17 cellular contexts compared by ENCODE assay signal in genomic region chr15:83109532-83109931, GRCh38. TPM values are rescaled to one million over a fixed set of nuclear protein-coding genes. Genes with fewer than 3 reads are reported as not detected.
DNase-seq lines count a peak whose midpoint lies in the region; ATAC-seq and TF ChIP-seq lines count a peak whose summit lies in the region.
"Had no signal": no experiment of that assay in that cellular context is flagged by ENCODE, and none has a peak within 500 bp of the region (broad histone marks: within the 10 kb centered on the region; RNA-seq: fewer than 3 reads in every experiment).

No MANE protein-coding gene starts in this region.

- H3K9me3 ChIP-seq in Loucy (ENCODE audit: insufficient read depth, low read depth, low read length), result no peaks in the 10 kb centered on the region
- no peaks in the 10 kb centered on the region for H3K9me3 ChIP-seq in gastrocnemius medialis
- H3K9me3 ChIP-seq: SK-N-SH had no signal

- H3K4me3 Mint-ChIP-seq in activated CD8-positive, alpha-beta T cell treated with anti-CD3 and anti-CD28 coated beads, Interleukin-2, amount 10 ng/mL, durations not matched to agents 7 days and 5 days, result peak overlapping the region; percentile 96
- no peak overlapping the region for H3K4me3 Mint-ChIP-seq in activated CD8-positive, alpha-beta T cell treated with anti-CD3 and anti-CD28 coated beads for 36 hours
- peak overlapping the region in 2 of 5 donors; percentile 4 to 39 for H3K4me3 Mint-ChIP-seq in immature natural killer cell

- H3K4me1 Mint-ChIP-seq in activated CD8-positive, alpha-beta T cell treated with anti-CD3 and anti-CD28 coated beads, Interleukin-2, amount 10 ng/mL, durations not matched to agents 7 days and 5 days (ENCODE audit: low read depth), result peaks cover 38% of the 10 kb centered on the region
- H3K4me1 Mint-ChIP-seq in activated CD8-positive, alpha-beta T cell treated with anti-CD3 and anti-CD28 coated beads for 36 hours (ENCODE audit: low read depth), result peaks cover 17% of the 10 kb centered on the region
- peaks cover 27 to 34% of the 10 kb centered on the region in 2 donors for H3K4me1 Mint-ChIP-seq in immature natural killer cell

- H3K27me3 Mint-ChIP-seq in activated CD8-positive, alpha-beta T cell treated with anti-CD3 and anti-CD28 coated beads, Interleukin-2, amount 10 ng/mL, durations not matched to agents 7 days and 5 days (ENCODE audit: low read depth), result peaks cover 6% of the 10 kb centered on the region
- H3K27me3 Mint-ChIP-seq in activated CD8-positive, alpha-beta T cell treated with anti-CD3 and anti-CD28 coated beads for 36 hours, result peaks cover 41% of the 10 kb centered on the region
- peaks cover 3 to 17% (median 12%) of the 10 kb centered on the region in 3 donors for H3K27me3 Mint-ChIP-seq in immature natural killer cell (ENCODE audit: low read depth in 3 of 3)

- no peak for ATAC-seq in activated CD8-positive, alpha-beta T cell treated with anti-CD3 and anti-CD28 coated beads, Interleukin-2, amount 10 ng/mL, durations not matched to agents 7 days and 5 days
- no peak for ATAC-seq in activated CD8-positive, alpha-beta T cell treated with anti-CD3 and anti-CD28 coated beads for 36 hours
- ATAC-seq in gastrocnemius medialis, result no peak
- no peak for ATAC-seq in HG03135 (IDR thresholded peaks at IDR 0.05; ENCODE audit: unreplicated experiment)

- CTCF ChIA-PET in activated CD8-positive, alpha-beta T cell treated with anti-CD3 and anti-CD28 coated beads, Interleukin-2, amount 10 ng/mL, durations not matched to agents 7 days and 5 days (lab: Charles Lee), result interaction anchor here (1.1 to 1.5 kb wide), 2 partner anchors 32 to 39 kb away, joined by 3 to 4 read pairs; no protein-coding TSS in a partner anchor
- CTCF ChIA-PET in activated CD8-positive, alpha-beta T cell treated with anti-CD3 and anti-CD28 coated beads for 36 hours (lab: Charles Lee), result interaction anchor here (1.5 to 2.0 kb wide), 2 partner anchors 99 to 138 kb away, joined by 3 to 7 read pairs; partner anchors contain the start of gene C15orf40

- H4K20me1 ChIP-seq in Loucy (ENCODE audit: insufficient read depth, low read length, poor library complexity, severe bottlenecking), result no peaks in the 10 kb centered on the region

- POLR2A ChIA-PET in activated CD8-positive, alpha-beta T cell treated with anti-CD3 and anti-CD28 coated beads, Interleukin-2, amount 10 ng/mL, durations not matched to agents 7 days and 5 days (lab: Charles Lee), result interaction anchor here (1.3 kb wide), 1 partner anchor 99 kb away, joined by 4 read pairs; the partner anchor contains the start of gene HDGFL3
- POLR2A ChIA-PET in activated CD8-positive, alpha-beta T cell treated with anti-CD3 and anti-CD28 coated beads for 36 hours (lab: Charles Lee), result no interaction called here

- in situ Hi-C loops in gastrocnemius medialis (cut with MboI; ENCODE audit: low sequenced_read_pairs in 4 of 4), result loop anchor here in 3 of 4 donors (5.0 to 25.0 kb wide), 3 partner anchors 95 to 572 kb away; partner anchors contain the start of genes C15orf40 (in 2 of the 3) and RPS17 (in 1 of the 3)

- H3K27me3 ChIP-seq in Loucy (ENCODE audit: insufficient read depth, low read length, poor library complexity, severe bottlenecking), result no peaks in the 10 kb centered on the region
- no peaks in the 10 kb centered on the region for H3K27me3 ChIP-seq in gastrocnemius medialis

- H3K9ac ChIP-seq in Loucy (ENCODE audit: low read depth, low read length, poor library complexity, severe bottlenecking), result peak overlapping the region; percentile 75
- H3K9ac ChIP-seq: SK-N-SH had no signal

- DNase-seq in activated CD8-positive, alpha-beta T cell treated with anti-CD3 and anti-CD28 coated beads, Interleukin-2, amount 10 ng/mL, durations not matched to agents 7 days and 5 days, result no peak
- DNase-seq in activated CD8-positive, alpha-beta T cell treated with anti-CD3 and anti-CD28 coated beads for 36 hours, result no peak
- DNase-seq in immature natural killer cell (no peak), gastrocnemius medialis (no peak), DMS 273 (lab: John Stamatoyannopoulos, UW; ENCODE audit: unreplicated experiment) (no peak), foreskin fibroblast (no peak)
- DNase-seq: activated B cell treated with CpG ODN at 0.5 μM for 24 hours; activated CD4-positive, alpha-beta memory T cell treated with anti-CD3 and anti-CD28 coated beads, Interleukin-2, amount 10 ng/mL, durations not matched to agents 7 days and 5 days; amniotic stem cell; HCEC 1CT; OCI-M1; SK-N-SH; small intestine; stimulated activated CD4-positive, alpha-beta T cell treated with anti-CD3 and anti-CD28 coated beads, Interleukin-1b, Interleukin-23, amount 100 ng/mL, for 48 hours; T1000 had no signal

- peaks cover 44% of the 10 kb centered on the region for H3K36me3 Mint-ChIP-seq in activated CD8-positive, alpha-beta T cell treated with anti-CD3 and anti-CD28 coated beads, Interleukin-2, amount 10 ng/mL, durations not matched to agents 7 days and 5 days (ENCODE audit: low read depth)
- H3K36me3 Mint-ChIP-seq in activated CD8-positive, alpha-beta T cell treated with anti-CD3 and anti-CD28 coated beads for 36 hours (ENCODE audit: low read depth), result no peaks in the 10 kb centered on the region
- peaks cover 0 to 13% (median 7%) of the 10 kb centered on the region in 3 donors for H3K36me3 Mint-ChIP-seq in immature natural killer cell

- no peaks in the 10 kb centered on the region for H3K9me3 Mint-ChIP-seq in activated CD8-positive, alpha-beta T cell treated with anti-CD3 and anti-CD28 coated beads, Interleukin-2, amount 10 ng/mL, durations not matched to agents 7 days and 5 days (ENCODE audit: insufficient read depth)
- no peaks in the 10 kb centered on the region for H3K9me3 Mint-ChIP-seq in activated CD8-positive, alpha-beta T cell treated with anti-CD3 and anti-CD28 coated beads for 36 hours
- H3K9me3 Mint-ChIP-seq in immature natural killer cell, result no peaks in the 10 kb centered on the region
- H3K9me3 Mint-ChIP-seq: activated B cell treated with CpG ODN at 0.5 μM for 24 hours; activated CD4-positive, alpha-beta memory T cell treated with anti-CD3 and anti-CD28 coated beads, Interleukin-2, amount 10 ng/mL, durations not matched to agents 7 days and 5 days had no signal

- peak overlapping the region; percentile 97 for H3K4me2 ChIP-seq in Loucy (ENCODE audit: low read depth, low read length, poor library complexity, severe bottlenecking)
- H3K4me2 ChIP-seq: SK-N-SH had no signal

- H3K4me1 ChIP-seq in Loucy (ENCODE audit: insufficient read depth, low read length, poor library complexity, severe bottlenecking) (peaks cover 23% of the 10 kb centered on the region), gastrocnemius medialis (peaks cover 34 to 36% of the 10 kb centered on the region in 2 donors)

- H3K36me3 ChIP-seq in Loucy (ENCODE audit: insufficient read depth, low read length), result no peaks in the 10 kb centered on the region; the same call in 1 of the 2 replicates
- H3K36me3 ChIP-seq in gastrocnemius medialis, result peaks cover 0 to 7% of the 10 kb centered on the region in 2 donors

- no peaks in the 10 kb centered on the region for H3F3A ChIP-seq in Loucy (ENCODE audit: low read depth)

- no peak overlapping the region for H2AFZ ChIP-seq in Loucy (ENCODE audit: low read length)

- no peak overlapping the region for H3K4me3 ChIP-seq in Loucy (ENCODE audit: low read length, poor library complexity, severe bottlenecking)
- no peak overlapping the region for H3K4me3 ChIP-seq in gastrocnemius medialis
- H3K4me3 ChIP-seq in foreskin fibroblast (ENCODE audit: low read depth in 1 of 2, low read length in 2 of 2), result no peak overlapping the region

- no peak for TF ChIP-seq POLR2A in gastrocnemius medialis (IDR thresholded peaks at IDR 0.05)

- peak overlapping the region in 3 of 4 donors; percentile 26 to 87 (median 80) for H3K27ac ChIP-seq in gastrocnemius medialis

- intact Hi-C loops in activated CD8-positive, alpha-beta T cell treated with anti-CD3 and anti-CD28 coated beads for 36 hours (cut with micrococcal nuclease), result no loop called here
- intact Hi-C loops in gastrocnemius medialis (cut with DNase I; ENCODE audit: low total_unique reads), result loop anchor here (5.0 to 10.0 kb wide), 3 partner anchors 62 to 345 kb away; no protein-coding TSS in a partner anchor

- H3K9me2 ChIP-seq in Loucy (replicated peaks; ENCODE audit: low read depth, low read length), result no peaks in the 10 kb centered on the region
- H3K9me2 ChIP-seq: SK-N-SH had no signal

- no peak for TF ChIP-seq CTCF in activated CD8-positive, alpha-beta T cell treated with anti-CD3 and anti-CD28 coated beads for 36 hours (IDR thresholded peaks at IDR 0.05)
- TF ChIP-seq CTCF in Loucy (conservative IDR thresholded peaks at IDR 0.05; ENCODE audit: low read length) (no peak), gastrocnemius medialis (IDR thresholded peaks at IDR 0.05 in 4 of 5, conservative IDR thresholded peaks at IDR 0.05 in 1 of 5) (no peak), foreskin fibroblast (IDR thresholded peaks at IDR 0.05; ENCODE audit: low read depth, low read length) (no peak)

- no peaks in the 10 kb centered on the region for H3K79me2 ChIP-seq in Loucy (ENCODE audit: insufficient read depth, low read length)

- peak overlapping the region; percentile 94 for H3K27ac Mint-ChIP-seq in activated CD8-positive, alpha-beta T cell treated with anti-CD3 and anti-CD28 coated beads, Interleukin-2, amount 10 ng/mL, durations not matched to agents 7 days and 5 days
- no peak overlapping the region for H3K27ac Mint-ChIP-seq in activated CD8-positive, alpha-beta T cell treated with anti-CD3 and anti-CD28 coated beads for 36 hours
- H3K27ac Mint-ChIP-seq in immature natural killer cell, result peak overlapping the region in 5 of 6 donors; percentile 84 to 97 (median 89)

RNA-seq across cellular contexts. Expression of gene TM6SF1, which starts 2.1 kb away (rescaled TPM):
- total RNA-seq in activated CD8-positive, alpha-beta T cell treated with anti-CD3 and anti-CD28 coated beads, Interleukin-2, amount 10 ng/mL, durations not matched to agents 7 days and 5 days, result 10 to 100 TPM; 18.2 to 22.1 TPM
- 1 to 10 TPM; 5.6 TPM for total RNA-seq in activated CD8-positive, alpha-beta T cell treated with anti-CD3 and anti-CD28 coated beads for 36 hours
- 10 to 100 TPM; 17.2 to 20.2 (median 17.9) TPM for polyA plus RNA-seq in immature natural killer cell
- 10 to 100 TPM in 3 of 4 donors, 1 to 10 TPM in 1; 7.1 to 49.1 (median 13.7) TPM for total RNA-seq in gastrocnemius medialis

RNA-seq across cellular contexts. Expression of gene BTBD1, which starts 42.5 kb away (rescaled TPM):
- total RNA-seq in activated CD8-positive, alpha-beta T cell treated with anti-CD3 and anti-CD28 coated beads, Interleukin-2, amount 10 ng/mL, durations not matched to agents 7 days and 5 days, result 10 to 100 TPM; 67.4 to 70.9 TPM
- 10 to 100 TPM; 63.3 to 63.8 TPM for total RNA-seq in activated CD8-positive, alpha-beta T cell treated with anti-CD3 and anti-CD28 coated beads for 36 hours
- polyA plus RNA-seq in immature natural killer cell, result 10 to 100 TPM; 45.6 to 61.9 (median 56.1) TPM
- total RNA-seq in gastrocnemius medialis, result 100 to 1,000 TPM; 229 to 408 (median 342) TPM
